ENCODE assay signal across 8 cellular contexts in the genomic region with DNA sequence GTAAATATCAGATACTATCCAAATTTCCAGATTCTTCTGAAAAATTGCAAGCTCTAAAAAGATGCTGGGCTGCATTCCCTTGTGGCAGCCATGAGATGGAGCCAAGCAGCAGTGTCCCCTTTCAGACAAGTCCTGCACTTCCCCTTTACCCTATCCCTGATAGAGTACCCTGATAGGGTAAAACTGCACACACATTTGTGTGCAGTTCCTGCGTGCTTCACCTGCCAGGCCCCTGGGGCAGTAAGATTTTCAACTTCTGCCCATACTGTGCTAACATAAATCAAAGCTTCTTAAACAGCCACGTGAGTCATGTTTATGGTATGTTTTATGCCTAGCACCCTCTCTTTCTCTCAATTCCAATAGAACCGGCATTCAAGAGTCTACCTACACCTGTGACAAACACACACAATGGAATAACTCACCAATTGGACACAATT. TPM values are rescaled to one million over a fixed set of nuclear protein-coding genes. Genes with fewer than 3 reads are reported as not detected.
DNase-seq lines count a peak whose midpoint lies in the region; ATAC-seq and TF ChIP-seq lines count a peak whose summit lies in the region.

No MANE protein-coding gene starts in this region.

- peaks cover 0 to 7% of the 10 kb centered on the region in 2 experiments for H3K4me1 ChIP-seq in trophoblast cell (ENCODE audit: control insufficient read depth in 1 of 2, insufficient read depth in 2 of 2, low read length in 2 of 2)

- no peak overlapping the region for H3K4ac ChIP-seq in trophoblast cell (ENCODE audit: low read depth, low read length)

- no peaks in the 10 kb centered on the region for H3K79me1 ChIP-seq in trophoblast cell (ENCODE audit: low read length)

- WGBS in trophoblast cell (ENCODE audit: extremely low coverage, insufficient coverage, insufficient read length) = no CpG with 5 or more reads among the region's 3 CpGs

- no peak overlapping the region for H3K27ac Mint-ChIP-seq in glutamatergic neuron (ENCODE audit: unreplicated experiment)

- no peak overlapping the region for H3K27ac ChIP-seq in trophoblast cell (ENCODE audit: low read depth, low read length)

- H3K4me1 Mint-ChIP-seq in glutamatergic neuron (ENCODE audit: low read depth, unreplicated experiment) = peaks cover 6% of the 10 kb centered on the region

- H2AK5ac ChIP-seq in trophoblast cell (ENCODE audit: low read length) = no peak overlapping the region

- no peak overlapping the region for H3K4me3 Mint-ChIP-seq in glutamatergic neuron (ENCODE audit: unreplicated experiment)

- H3K79me2 ChIP-seq in trophoblast cell (ENCODE audit: control insufficient read depth, insufficient read depth, low read length, poor library complexity) = no peaks in the 10 kb centered on the region

- H3K27me3 Mint-ChIP-seq in glutamatergic neuron (ENCODE audit: unreplicated experiment) = peaks cover 2% of the 10 kb centered on the region

- no peaks in the 10 kb centered on the region for H3K9me3 Mint-ChIP-seq in glutamatergic neuron (ENCODE audit: unreplicated experiment)

- no peak overlapping the region for H4K12ac ChIP-seq in trophoblast cell (ENCODE audit: low read depth, low read length)

- ATAC-seq in GM18858 (IDR thresholded peaks at IDR 0.05; ENCODE audit: unreplicated experiment) = no peak
- no peak for ATAC-seq in HG03108 (IDR thresholded peaks at IDR 0.05; ENCODE audit: unreplicated experiment)

- TF ChIP-seq CTCF in GM12874 (IDR thresholded peaks at IDR 0.05; ENCODE audit: insufficient read depth, low read depth, low read length) (peak; percentile 25; the same call in 1 of the 2 replicates), epithelial cell of esophagus (IDR thresholded peaks at IDR 0.05; ENCODE audit: insufficient read depth, low read depth, low read length, missing control alignments) (peak; percentile 44), glutamatergic neuron (IDR thresholded peaks at IDR 0.05; ENCODE audit: partially characterized antibody, unreplicated experiment) (no peak)

- H3K36me3 Mint-ChIP-seq in glutamatergic neuron (ENCODE audit: unreplicated experiment) = no peaks in the 10 kb centered on the region

- no peaks in the 10 kb centered on the region for H3K27me3 ChIP-seq in trophoblast cell (ENCODE audit: insufficient read depth, low read length)

- no peak overlapping the region for H4K8ac ChIP-seq in trophoblast cell (ENCODE audit: low read depth, low read length)

- H3K18ac ChIP-seq in trophoblast cell (ENCODE audit: low read length) = no peak overlapping the region

- H3K36me3 ChIP-seq in trophoblast cell (ENCODE audit: control insufficient read depth in 1 of 2, insufficient read depth in 2 of 2, low read length in 2 of 2) = no peaks in the 10 kb centered on the region

- no peak overlapping the region for H2AFZ ChIP-seq in trophoblast cell (ENCODE audit: insufficient read depth, low read length, poor library complexity)

- no peaks in the 10 kb centered on the region for H3K9me3 ChIP-seq in trophoblast cell (ENCODE audit: insufficient read depth, low read depth, low read length)

- H2BK120ac ChIP-seq in trophoblast cell (ENCODE audit: insufficient read depth, low read length, poor library complexity) = no peak overlapping the region

- no peak overlapping the region for H4K91ac ChIP-seq in trophoblast cell (ENCODE audit: low read depth, low read length)

- no peak overlapping the region for H2BK5ac ChIP-seq in trophoblast cell (ENCODE audit: low read depth, low read length, poor library complexity)

- no peak overlapping the region for H3K23ac ChIP-seq in trophoblast cell (ENCODE audit: low read length)

- no peak overlapping the region for H3K4me2 ChIP-seq in trophoblast cell (ENCODE audit: low read length)

- H3K4me3 ChIP-seq in epithelial cell of esophagus (ENCODE audit: low read length) (no peak overlapping the region), trophoblast cell (ENCODE audit: low read depth, low read length) (no peak overlapping the region)

- no peak overlapping the region for H3K9ac ChIP-seq in trophoblast cell (ENCODE audit: low read length)

- no peak overlapping the region for H2BK12ac ChIP-seq in trophoblast cell (ENCODE audit: low read length)

- DNase-seq in NCI-H748 treated with DMSO at 0.1 percent for 48 hours (lab: John Stamatoyannopoulos, UW) = peak; percentile 41
- peak; percentile 78 for DNase-seq in epithelial cell of esophagus (ENCODE audit: low read depth)
- peak; percentile 59 to 80 for DNase-seq in trophoblast cell
- DNase-seq in glutamatergic neuron = no peak
- DNase-seq in foreskin melanocyte = no peak

- no peak overlapping the region for H3K14ac ChIP-seq in trophoblast cell (ENCODE audit: low read length)

RNA-seq across cellular contexts. Expression of a gene that starts 52.2 kb away (rescaled TPM):
- 0.51 and 0.70 TPM in 2 replicates for polyA plus RNA-seq in trophoblast cell (2013)
- 5.1 TPM for total RNA-seq in glutamatergic neuron (ENCODE audit: unreplicated experiment)

Comparison
In these comparisons a context has a peak if more than half of its experiments do, and no peak if none do; other contexts are left out.
1. DNase-seq: peak in NCI-H748 treated with DMSO at 0.1 percent for 48 hours (single experiment), epithelial cell of esophagus (single experiment) and trophoblast cell (2 of 2); none in glutamatergic neuron (single experiment) and foreskin melanocyte (single experiment).